15 cellular contexts compared by ENCODE assay signal in the genomic region with DNA sequence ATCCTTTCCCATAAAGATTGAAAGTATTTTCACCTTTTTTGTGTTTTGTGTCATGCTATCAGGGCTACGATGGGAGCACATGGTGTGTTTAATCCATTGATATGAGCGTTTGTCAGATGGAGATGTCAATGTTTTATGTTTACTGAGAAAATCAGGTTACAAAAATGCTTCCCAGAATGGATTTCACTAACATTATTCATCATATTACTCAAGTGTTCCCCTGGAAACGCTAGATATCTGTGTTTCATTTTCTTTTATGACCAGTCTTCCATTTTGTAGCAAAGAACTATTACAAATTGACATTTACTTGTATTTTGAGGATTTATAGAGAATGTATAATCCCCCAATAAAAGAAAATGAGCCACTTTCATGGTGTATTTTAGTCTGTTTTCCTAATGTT.
A peak's percentile ranks its signal among the peaks of the same experiment; 100 is the strongest.
DNase-seq lines count a peak whose midpoint lies in the region; ATAC-seq and TF ChIP-seq lines count a peak whose summit lies in the region.
"Had no signal": no experiment of that assay in that cellular context is flagged by ENCODE, and none has a peak within 500 bp of the region (broad histone marks: within the 10 kb centered on the region; RNA-seq: fewer than 3 reads in every experiment).

No MANE protein-coding gene starts in this region.

- CTCF ChIA-PET in BJ (lab: Yijun Ruan, JAX): interaction anchor here (0.8 kb wide), 1 partner anchor 124 kb away, joined by 4 read pairs; no protein-coding TSS in a partner anchor

- no peaks in the 10 kb centered on the region for H3K36me3 ChIP-seq in BJ (ENCODE audit: control insufficient read depth, insufficient read depth, low read length)
- H3K36me3 ChIP-seq: heart right ventricle had no signal

- H3K4me3 ChIP-seq in BJ (ENCODE audit: low read depth, low read length) (no peak overlapping the region), epithelial cell of esophagus (ENCODE audit: low read length) (no peak overlapping the region)
- H3K4me3 ChIP-seq: heart right ventricle had no signal

- POLR2A ChIA-PET in BJ (lab: Charles Lee): no interaction called here

- DNase-seq in BJ (ENCODE audit: low read depth) (peak; percentile 84), RPMI7951 (ENCODE audit: low read depth) (peak; percentile 50), epithelial cell of esophagus (ENCODE audit: low read depth) (peak; percentile 80), omental fat pad (ENCODE audit: low spot score) (no peak), pons (ENCODE audit: low spot score) (no peak), T1000 (lab: John Stamatoyannopoulos, UW) (no peak)
- DNase-seq: activated naive CD4-positive, alpha-beta T cell treated with anti-CD3 and anti-CD28 coated beads, Interleukin-2, amount 10 ng/mL, durations not matched to agents 7 days and 5 days; AML-193; heart right ventricle; NCI-H524; RPMI8226; stimulated activated CD4-positive, alpha-beta T cell treated with anti-CD3 and anti-CD28 coated beads, Interleukin-15, amount 100 ng/mL, for 24 hours had no signal

- TF ChIP-seq CTCF in BJ (IDR thresholded peaks at IDR 0.05; ENCODE audit: insufficient read depth, low read depth, low read length) (no peak), epithelial cell of esophagus (IDR thresholded peaks at IDR 0.05; ENCODE audit: insufficient read depth, low read depth, low read length, missing control alignments) (no peak), omental fat pad (IDR thresholded peaks at IDR 0.05) (no peak)

- peak; percentile 80 for ATAC-seq in omental fat pad (ENCODE audit: low FRiP score)
- ATAC-seq in GM18520 (IDR thresholded peaks at IDR 0.05; ENCODE audit: unreplicated experiment): no peak
- no peak for ATAC-seq in HG03280 (IDR thresholded peaks at IDR 0.05; ENCODE audit: unreplicated experiment)
- ATAC-seq: HepG2 had no signal

- H3K27me3 ChIP-seq in BJ (ENCODE audit: control insufficient read depth, insufficient read depth, low read length): no peaks in the 10 kb centered on the region
- H3K27me3 ChIP-seq: heart right ventricle had no signal

Comparison
In these comparisons a context has a peak if more than half of its experiments do, and no peak if none do; other contexts are left out.
1. DNase-seq: peak in BJ (single experiment), RPMI7951 (single experiment) and epithelial cell of esophagus (single experiment); none in omental fat pad (single experiment), pons (single experiment) and T1000 (single experiment).